Comparison of ENCODE assay signal across 9 cellular contexts in genomic region chr7:137933270-137934017, GRCh38.
DNase-seq lines count a peak whose midpoint lies in the region; ATAC-seq and TF ChIP-seq lines count a peak whose summit lies in the region.
"Had no signal": no experiment of that assay in that cellular context is flagged by ENCODE, and none has a peak within 500 bp of the region (broad histone marks: within the 10 kb centered on the region; RNA-seq: fewer than 3 reads in every experiment).

No MANE protein-coding gene starts in this region.

- peak overlapping the region; percentile 51 for H3K9ac ChIP-seq in mammary epithelial cell (ENCODE audit: insufficient read depth, low read length)
- no peak overlapping the region for H3K9ac ChIP-seq in Karpas-422 (ENCODE audit: low read length)

- H3K4me3 ChIP-seq in mammary epithelial cell (replicated peaks in 1 of 3; ENCODE audit: insufficient read depth in 1 of 3, low read depth in 2 of 3, low read length in 3 of 3) (peak overlapping the region in 1 of 3 experiments; percentile 23), left lung (no peak overlapping the region), transverse colon (no peak overlapping the region), Karpas-422 (ENCODE audit: low read length) (no peak overlapping the region)

- H4K20me1 ChIP-seq in mammary epithelial cell (ENCODE audit: insufficient read depth, low read length) (no peaks in the 10 kb centered on the region), Karpas-422 (ENCODE audit: insufficient read depth, low read depth, low read length) (no peaks in the 10 kb centered on the region)

- H3K9me3 Mint-ChIP-seq in activated CD4-positive, alpha-beta T cell treated with anti-CD3 and anti-CD28 coated beads, Interleukin-2, amount 10 ng/mL, durations not matched to agents 24 days and 14 days: no peaks in the 10 kb centered on the region
- H3K9me3 Mint-ChIP-seq: activated naive CD4-positive, alpha-beta T cell treated with anti-CD3 and anti-CD28 coated beads, Interleukin-2, amount 50 U/mL, for 24 hours had no signal

- TF ChIP-seq CTCF in mammary epithelial cell (conservative IDR thresholded peaks at IDR 0.05 in 1 of 2, IDR thresholded peaks at IDR 0.05 in 1 of 2; ENCODE audit: extremely low read depth in 1 of 2, insufficient read depth in 1 of 2, low read depth in 1 of 2, low read length in 2 of 2) (no peak), left lung (IDR thresholded peaks at IDR 0.05) (no peak), transverse colon (IDR thresholded peaks at IDR 0.05) (no peak)

- H3K27me3 ChIP-seq in mammary epithelial cell (ENCODE audit: insufficient read depth, low read length) (no peaks in the 10 kb centered on the region), left lung (no peaks in the 10 kb centered on the region), transverse colon (no peaks in the 10 kb centered on the region), Karpas-422 (ENCODE audit: low read length) (no peaks in the 10 kb centered on the region)

- CTCF ChIA-PET in mammary epithelial cell (lab: Charles Lee; ENCODE audit: low non-redundant PET): interaction anchor here (0.5 kb wide), 1 partner anchor 32 kb away, joined by 4 read pairs; no protein-coding TSS in a partner anchor

- in situ Hi-C loops in mammary epithelial cell (cut with MboI; ENCODE audit: low sequenced_read_pairs in 2 of 2): no loop called here
- in situ Hi-C loops in transverse colon (cut with MboI; ENCODE audit: low pct_ligation_motif_present in 1 of 4, low pct_unique_long_range_greater_than_20kb in 1 of 4, low sequenced_read_pairs in 3 of 4): loop anchor here in 1 of 4 donors (10.0 kb wide), 1 partner anchor 61 kb away; no protein-coding TSS in a partner anchor

- WGBS in mammary epithelial cell (ENCODE audit: low coverage, missing lambda C conversion rate): 11% methylated on average over 11 of the region's 11 CpGs
- WGBS in transverse colon (ENCODE audit: low coverage in 1 of 2), 2 donors: 64 to 75% methylated on average over 8 to 11 of the region's 11 CpGs

- peak overlapping the region; percentile 60 for H3K27ac ChIP-seq in mammary epithelial cell (ENCODE audit: insufficient read depth, low read depth, low read length)
- peak overlapping the region; percentile 58 to 71 for H3K27ac ChIP-seq in left lung
- H3K27ac ChIP-seq in transverse colon: peak overlapping the region; percentile 67 to 76 (median 74)
- H3K27ac ChIP-seq in Karpas-422 (ENCODE audit: low read length): no peak overlapping the region

- no peak for TF ChIP-seq POLR2A in transverse colon (IDR thresholded peaks at IDR 0.05)

- intact Hi-C loops in activated CD4-positive, alpha-beta T cell treated with anti-CD3 and anti-CD28 coated beads, Interleukin-2, amount 10 ng/mL, durations not matched to agents 24 days and 14 days (cut with micrococcal nuclease): loop anchor here (2.0 kb wide), 2 partner anchors 59 to 69 kb away; partner anchors contain the start of gene CREB3L2
- intact Hi-C loops in mammary epithelial cell (cut with micrococcal nuclease) (loop anchor here (1.0 to 2.0 kb wide), 2 partner anchors 57 to 67 kb away; no protein-coding TSS in a partner anchor), left lung (cut with DNase I) (no loop called here), transverse colon (cut with DNase I; ENCODE audit: low total_unique reads) (no loop called here)

- H3K36me3 ChIP-seq in mammary epithelial cell (ENCODE audit: insufficient read depth, low read length) (no peaks in the 10 kb centered on the region), left lung (no peaks in the 10 kb centered on the region), transverse colon (no peaks in the 10 kb centered on the region), Karpas-422 (ENCODE audit: insufficient read depth, low read length) (no peaks in the 10 kb centered on the region)

- peaks cover 73% of the 10 kb centered on the region for H3K79me2 ChIP-seq in mammary epithelial cell (ENCODE audit: insufficient read depth, low read length)
- no peaks in the 10 kb centered on the region for H3K79me2 ChIP-seq in Karpas-422 (ENCODE audit: low read length)

- peaks cover 12% of the 10 kb centered on the region for H3K36me3 Mint-ChIP-seq in activated CD4-positive, alpha-beta T cell treated with anti-CD3 and anti-CD28 coated beads, Interleukin-2, amount 10 ng/mL, durations not matched to agents 24 days and 14 days (ENCODE audit: low read depth)

- H3K9me2 ChIP-seq in Karpas-422 (replicated peaks; ENCODE audit: insufficient read depth, low read length): no peaks in the 10 kb centered on the region

- H3K4me1 ChIP-seq in mammary epithelial cell (ENCODE audit: insufficient read depth, low read length) (peaks cover 55% of the 10 kb centered on the region), left lung (peaks cover 36 to 73% of the 10 kb centered on the region in 2 donors), transverse colon (peaks cover 30 to 63% (median 53%) of the 10 kb centered on the region in 4 donors), Karpas-422 (ENCODE audit: low read length) (no peaks in the 10 kb centered on the region)

- no peaks in the 10 kb centered on the region for H3K9me3 ChIP-seq in mammary epithelial cell (replicated peaks; ENCODE audit: insufficient read depth, low read length)
- H3K9me3 ChIP-seq in left lung: no peaks in the 10 kb centered on the region
- no peaks in the 10 kb centered on the region for H3K9me3 ChIP-seq in transverse colon
- no peaks in the 10 kb centered on the region for H3K9me3 ChIP-seq in Karpas-422 (ENCODE audit: low read length)

- peaks cover 38% of the 10 kb centered on the region for H3K4me1 Mint-ChIP-seq in activated CD4-positive, alpha-beta T cell treated with anti-CD3 and anti-CD28 coated beads, Interleukin-2, amount 10 ng/mL, durations not matched to agents 24 days and 14 days

- TF ChIP-seq EP300 in transverse colon (IDR thresholded peaks at IDR 0.05; ENCODE audit: low read depth): no peak

- peak overlapping the region; percentile 24 for H2AFZ ChIP-seq in mammary epithelial cell (ENCODE audit: low read depth, low read length)
- H2AFZ ChIP-seq in Karpas-422 (ENCODE audit: low read length): no peak overlapping the region

- no peaks in the 10 kb centered on the region for H3K27me3 Mint-ChIP-seq in activated CD4-positive, alpha-beta T cell treated with anti-CD3 and anti-CD28 coated beads, Interleukin-2, amount 10 ng/mL, durations not matched to agents 24 days and 14 days
- H3K27me3 Mint-ChIP-seq: activated naive CD4-positive, alpha-beta T cell treated with anti-CD3 and anti-CD28 coated beads, Interleukin-2, amount 50 U/mL, for 24 hours had no signal

- BruUV-seq in mammary epithelial cell (replicated peaks; lab: Mats Ljungman, UMichigan): no TSS peak

- H3K4me3 Mint-ChIP-seq in activated CD4-positive, alpha-beta T cell treated with anti-CD3 and anti-CD28 coated beads, Interleukin-2, amount 10 ng/mL, durations not matched to agents 24 days and 14 days: no peak overlapping the region

- DNase-seq in activated CD4-positive, alpha-beta T cell treated with anti-CD3 and anti-CD28 coated beads, Interleukin-2, amount 10 ng/mL, durations not matched to agents 24 days and 14 days: no peak
- no peak for DNase-seq in activated CD4-positive, alpha-beta T cell treated with anti-CD3 and anti-CD28 coated beads for 48 hours
- DNase-seq in mammary epithelial cell: peak; percentile 52
- DNase-seq in left lung: no peak
- no peak for DNase-seq in transverse colon
- DNase-seq in Karpas-422: no peak
- no peak for DNase-seq in SW480 (ENCODE audit: low spot score)
- no peak for DNase-seq in NCI-H1417 (lab: John Stamatoyannopoulos, UW)

- peak overlapping the region; percentile 54 for H3K4me2 ChIP-seq in mammary epithelial cell (ENCODE audit: insufficient read depth, low read depth, low read length)
- no peak overlapping the region for H3K4me2 ChIP-seq in Karpas-422 (ENCODE audit: low read depth, low read length, poor library complexity, severe bottlenecking)

- peak overlapping the region; percentile 38 for H3K27ac Mint-ChIP-seq in activated CD4-positive, alpha-beta T cell treated with anti-CD3 and anti-CD28 coated beads, Interleukin-2, amount 10 ng/mL, durations not matched to agents 24 days and 14 days

- dilution Hi-C loops in mammary epithelial cell (cut with HindIII; ENCODE audit: low sequenced_read_pairs): loop anchor here (5.0 kb wide), 1 partner anchor 64 kb away; no protein-coding TSS in a partner anchor

- ATAC-seq in left lung: peak; percentile 25

Comparison
In these comparisons a context has a peak if more than half of its experiments do, and no peak if none do; other contexts are left out.
1. intact Hi-C loops: an anchor here in activated CD4-positive, alpha-beta T cell treated with anti-CD3 and anti-CD28 coated beads, Interleukin-2, amount 10 ng/mL, durations not matched to agents 24 days and 14 days (2.0 kb wide) and mammary epithelial cell (1.0 to 2.0 kb wide); none called in left lung and transverse colon.